In the genomic region with DNA sequence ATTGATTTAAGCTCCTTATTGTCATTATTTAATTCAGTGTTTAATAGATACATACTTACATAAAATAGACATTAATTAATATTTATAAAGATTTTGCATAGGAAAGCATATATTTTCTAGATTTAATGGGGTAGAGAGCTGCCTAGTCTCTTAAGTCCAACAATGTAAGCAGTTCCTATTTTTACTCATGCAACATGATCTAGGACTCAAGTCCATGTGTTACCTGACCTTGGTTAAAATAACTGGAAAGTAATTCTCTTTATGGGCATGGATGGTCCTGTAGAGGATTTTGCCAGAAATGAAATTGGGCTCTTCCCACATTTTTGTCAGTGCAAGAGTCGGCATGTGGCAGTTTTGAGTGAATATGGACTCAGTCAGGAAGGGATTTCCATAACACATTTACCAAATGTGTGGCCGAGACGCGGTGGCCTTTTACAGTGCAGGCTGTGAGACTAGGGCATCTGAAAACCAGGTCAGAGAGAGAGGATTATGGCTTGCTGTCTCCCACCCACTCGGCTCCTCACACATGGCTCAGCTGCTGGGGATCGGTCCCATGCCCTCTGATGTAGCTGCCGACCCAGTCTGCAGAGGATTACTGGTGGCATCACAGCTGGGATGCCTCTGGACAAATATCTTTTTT, we compare ENCODE assay signal across 1 cellular context.
TF ChIP-seq lines count a peak whose summit lies in the region.

No MANE protein-coding gene starts in this region.

TF ChIP-seq in GM23338, 12 proteins besides CTCF, POLR2A, EP300 and RAD21 (continued from another document):
- TF ChIP-seq, protein P1, sequence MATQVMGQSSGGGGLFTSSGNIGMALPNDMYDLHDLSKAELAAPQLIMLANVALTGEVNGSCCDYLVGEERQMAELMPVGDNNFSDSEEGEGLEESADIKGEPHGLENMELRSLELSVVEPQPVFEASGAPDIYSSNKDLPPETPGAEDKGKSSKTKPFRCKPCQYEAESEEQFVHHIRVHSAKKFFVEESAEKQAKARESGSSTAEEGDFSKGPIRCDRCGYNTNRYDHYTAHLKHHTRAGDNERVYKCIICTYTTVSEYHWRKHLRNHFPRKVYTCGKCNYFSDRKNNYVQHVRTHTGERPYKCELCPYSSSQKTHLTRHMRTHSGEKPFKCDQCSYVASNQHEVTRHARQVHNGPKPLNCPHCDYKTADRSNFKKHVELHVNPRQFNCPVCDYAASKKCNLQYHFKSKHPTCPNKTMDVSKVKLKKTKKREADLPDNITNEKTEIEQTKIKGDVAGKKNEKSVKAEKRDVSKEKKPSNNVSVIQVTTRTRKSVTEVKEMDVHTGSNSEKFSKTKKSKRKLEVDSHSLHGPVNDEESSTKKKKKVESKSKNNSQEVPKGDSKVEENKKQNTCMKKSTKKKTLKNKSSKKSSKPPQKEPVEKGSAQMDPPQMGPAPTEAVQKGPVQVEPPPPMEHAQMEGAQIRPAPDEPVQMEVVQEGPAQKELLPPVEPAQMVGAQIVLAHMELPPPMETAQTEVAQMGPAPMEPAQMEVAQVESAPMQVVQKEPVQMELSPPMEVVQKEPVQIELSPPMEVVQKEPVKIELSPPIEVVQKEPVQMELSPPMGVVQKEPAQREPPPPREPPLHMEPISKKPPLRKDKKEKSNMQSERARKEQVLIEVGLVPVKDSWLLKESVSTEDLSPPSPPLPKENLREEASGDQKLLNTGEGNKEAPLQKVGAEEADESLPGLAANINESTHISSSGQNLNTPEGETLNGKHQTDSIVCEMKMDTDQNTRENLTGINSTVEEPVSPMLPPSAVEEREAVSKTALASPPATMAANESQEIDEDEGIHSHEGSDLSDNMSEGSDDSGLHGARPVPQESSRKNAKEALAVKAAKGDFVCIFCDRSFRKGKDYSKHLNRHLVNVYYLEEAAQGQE (IDR thresholded peaks at IDR 0.05; ENCODE audit: unreplicated experiment), result no peak
